In the genomic region with DNA sequence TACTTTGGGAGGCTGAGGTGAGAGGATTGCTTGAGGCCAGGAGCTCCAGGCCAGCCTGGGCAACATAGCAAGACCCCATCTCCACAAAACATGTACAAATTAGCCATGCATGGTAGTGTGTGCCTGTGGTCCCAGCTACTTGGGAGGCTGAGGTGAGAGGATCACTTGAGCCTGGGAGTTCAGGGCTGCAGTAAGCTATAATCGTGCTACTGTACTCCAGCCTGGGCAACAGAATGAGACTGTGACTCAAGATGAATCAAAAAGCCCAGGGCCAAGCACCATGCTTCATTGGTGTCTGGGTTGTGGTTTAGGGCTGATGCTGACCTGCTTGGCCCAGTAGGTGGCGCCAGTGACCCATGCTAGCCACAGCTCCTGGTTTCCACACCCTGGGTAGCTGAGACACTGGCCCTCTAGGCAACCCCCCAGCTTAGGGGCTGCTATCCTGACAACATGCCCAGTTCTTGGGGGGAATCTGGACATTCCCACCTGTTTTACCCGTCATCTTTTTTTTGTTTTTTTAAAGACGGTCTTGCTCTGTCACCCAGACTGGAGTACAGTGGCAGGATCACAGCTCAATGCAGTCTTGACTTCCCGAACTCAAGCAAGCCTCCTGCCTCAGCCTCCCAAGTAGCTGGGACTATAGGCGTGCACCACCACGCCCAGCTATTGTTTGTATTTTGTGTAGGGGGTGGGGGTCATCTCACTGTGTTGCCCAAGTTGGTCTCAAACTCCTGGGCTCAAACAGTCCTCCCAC, we compare ENCODE assay signal across 8 cellular contexts. TPM values are rescaled to one million over a fixed set of nuclear protein-coding genes. Genes with fewer than 3 reads are reported as not detected.
A peak's percentile ranks its signal among the peaks of the same experiment; 100 is the strongest.
DNase-seq lines count a peak whose midpoint lies in the region; ATAC-seq and TF ChIP-seq lines count a peak whose summit lies in the region.

No MANE protein-coding gene starts in this region.

- peaks cover 30% of the 10 kb centered on the region for H3K36me3 ChIP-seq in left ventricle myocardium inferior

- H3K4me3 Mint-ChIP-seq in T-helper 17 cell: no peak overlapping the region

- H3K4me3 ChIP-seq in left ventricle myocardium inferior: no peak overlapping the region

- H3K36me3 Mint-ChIP-seq in T-helper 17 cell (ENCODE audit: low read depth): no peaks in the 10 kb centered on the region

- H3K9me3 ChIP-seq in T-helper 17 cell (ENCODE audit: control insufficient read depth, low read length, poor library complexity, severe bottlenecking) (no peaks in the 10 kb centered on the region), left ventricle myocardium inferior (replicated peaks) (no peaks in the 10 kb centered on the region)

- no peaks in the 10 kb centered on the region for H3K27me3 Mint-ChIP-seq in T-helper 17 cell

- no peak overlapping the region for H3K27ac ChIP-seq in left ventricle myocardium inferior (replicated peaks)

- peak; percentile 96 for TF ChIP-seq CTCF in left ventricle myocardium inferior (IDR thresholded peaks at IDR 0.05; ENCODE audit: borderline replicate concordance)

- H3K4me1 Mint-ChIP-seq in T-helper 17 cell: peaks cover 8% of the 10 kb centered on the region

- no peaks in the 10 kb centered on the region for H3K27me3 ChIP-seq in left ventricle myocardium inferior (ENCODE audit: low read depth)

- ATAC-seq in T-helper 17 cell (peak; percentile 96), sciatic nerve (peak; percentile 88), GM18519 (IDR thresholded peaks at IDR 0.05; ENCODE audit: low FRiP score, unreplicated experiment) (no peak)

- intact Hi-C loops in left ventricle myocardium inferior (cut with micrococcal nuclease) (loop anchor here (5.0 kb wide), 1 partner anchor 59 kb away; no protein-coding TSS in a partner anchor), sciatic nerve (cut with DNase I) (loop anchor here (2.0 kb wide), 1 partner anchor 59 kb away; no protein-coding TSS in a partner anchor)

- DNase-seq in SHP77 (lab: John Stamatoyannopoulos, UW) (peak; percentile 47 to 58), SHP77 treated with DMSO at 0.1 percent for 48 hours (lab: John Stamatoyannopoulos, UW) (no peak), MV-4-11 (lab: John Stamatoyannopoulos, UW) (peak; percentile 78), T-helper 17 cell (peak; percentile 68 to 80 (median 69)), amniotic epithelial cell (ENCODE audit: low read depth) (peak; percentile 82), left ventricle myocardium inferior (peak; percentile 76), sciatic nerve (ENCODE audit: low spot score) (peak; percentile 88)

- H3K27ac Mint-ChIP-seq in T-helper 17 cell: no peak overlapping the region

- H3K4me1 ChIP-seq in left ventricle myocardium inferior: peaks cover 10% of the 10 kb centered on the region

RNA-seq across cellular contexts. Expression of a gene that starts 5.5 kb away (rescaled TPM):
- total RNA-seq in T-helper 17 cell (10 to 100 TPM; 21.8 to 27.0 TPM), left ventricle myocardium inferior (87.4 TPM), sciatic nerve (55.1 TPM)

RNA-seq across cellular contexts. Expression of a gene that starts 28.6 kb away (rescaled TPM):
- not detected for total RNA-seq in T-helper 17 cell
- 0.38 TPM for total RNA-seq in left ventricle myocardium inferior
- 1.4 TPM for total RNA-seq in sciatic nerve
